Comparison of ENCODE assay signal across 8 cellular contexts in genomic region chr19:3670258-3670795, GRCh38. TPM values are rescaled to one million over a fixed set of nuclear protein-coding genes. Genes with fewer than 3 reads are reported as not detected.
A peak's percentile ranks its signal among the peaks of the same experiment; 100 is the strongest.
DNase-seq lines count a peak whose midpoint lies in the region; ATAC-seq and TF ChIP-seq lines count a peak whose summit lies in the region.

No MANE protein-coding gene starts in this region.

- H3K4me1 ChIP-seq in left ventricle myocardium inferior: peaks cover 87% of the 10 kb centered on the region
- H3K4me1 ChIP-seq in rectal smooth muscle tissue (ENCODE audit: control insufficient read depth, insufficient read depth, low read length): peaks cover 42% of the 10 kb centered on the region

- DNase-seq in CD1c-positive myeloid dendritic cell (ENCODE audit: extremely low spot score) (peak; percentile 79), left ventricle myocardium inferior (peak; percentile 81), GM13977 (ENCODE audit: low spot score) (no peak), NCI-H1092 (lab: John Stamatoyannopoulos, UW) (no peak)

- H3K36me3 ChIP-seq in left ventricle myocardium inferior (peaks cover 12% of the 10 kb centered on the region), rectal smooth muscle tissue (ENCODE audit: control insufficient read depth, insufficient read depth, low read length) (no peaks in the 10 kb centered on the region)

- H3K4me3 ChIP-seq in left ventricle myocardium inferior (peak overlapping the region; percentile 61), rectal smooth muscle tissue (ENCODE audit: low read length) (peak overlapping the region; percentile 69)

- H3K27ac ChIP-seq in angular gyrus (ENCODE audit: low read depth, low read length) (peak overlapping the region; percentile 22), left ventricle myocardium inferior (replicated peaks) (peak overlapping the region; percentile 99), rectal smooth muscle tissue (ENCODE audit: low read depth, low read length) (peak overlapping the region; percentile 100)

- in situ Hi-C loops in GM13977 (cut with MboI; ENCODE audit: low pct_unique_long_range_greater_than_20kb, low sequenced_read_pairs, unreplicated experiment): no loop called here

- ATAC-seq in GM21717 (IDR thresholded peaks at IDR 0.05; ENCODE audit: unreplicated experiment) (no peak), GM18505 (IDR thresholded peaks at IDR 0.05; ENCODE audit: unreplicated experiment) (no peak)

- TF ChIP-seq CTCF in left ventricle myocardium inferior (IDR thresholded peaks at IDR 0.05; ENCODE audit: borderline replicate concordance): no peak
- TF ChIP-seq CTCF in GM13977 (IDR thresholded peaks at IDR 0.05; ENCODE audit: extremely low read depth, insufficient read depth, missing control alignments): no peak

- intact Hi-C loops in left ventricle myocardium inferior (cut with micrococcal nuclease): no loop called here

- TF ChIP-seq POLR2A in GM18505 (IDR thresholded peaks at IDR 0.05; ENCODE audit: borderline replicate concordance, extremely low read depth, insufficient read depth, insufficient read length): no peak

- H3K27me3 ChIP-seq in left ventricle myocardium inferior (ENCODE audit: low read depth): no peaks in the 10 kb centered on the region
- no peaks in the 10 kb centered on the region for H3K27me3 ChIP-seq in rectal smooth muscle tissue (ENCODE audit: control insufficient read depth, insufficient read depth, low read length)

- peak overlapping the region; percentile 89 for H3K9ac ChIP-seq in rectal smooth muscle tissue (ENCODE audit: low read length)

- peaks cover 6% of the 10 kb centered on the region for H3K9me3 ChIP-seq in left ventricle myocardium inferior (replicated peaks)

RNA-seq across cellular contexts. Expression of gene PIP5K1C, which starts 29.9 kb away (rescaled TPM):
- 31.6 TPM for total RNA-seq in left ventricle myocardium inferior

RNA-seq across cellular contexts. Expression of gene TJP3, which starts 37.9 kb away (rescaled TPM):
- total RNA-seq in left ventricle myocardium inferior: not detected

RNA-seq across cellular contexts. Expression of gene CACTIN, which starts 43.7 kb away (rescaled TPM):
- 14.5 TPM for total RNA-seq in left ventricle myocardium inferior

Comparison
In these comparisons a context has a peak if more than half of its experiments do, and no peak if none do; other contexts are left out.
1. DNase-seq: peak in CD1c-positive myeloid dendritic cell (single experiment) and left ventricle myocardium inferior (single experiment); none in GM13977 (single experiment) and NCI-H1092 (single experiment).
2. H3K27ac ChIP-seq: peak in every context shown above with its lines; median percentile 100 in rectal smooth muscle tissue; 99 in left ventricle myocardium inferior; 22 in angular gyrus.